8 cellular contexts compared by ENCODE assay signal in genomic region chr21:42145569-42146250, GRCh38.
A peak's percentile ranks its signal among the peaks of the same experiment; 100 is the strongest.
DNase-seq lines count a peak whose midpoint lies in the region; ATAC-seq and TF ChIP-seq lines count a peak whose summit lies in the region.

No MANE protein-coding gene starts in this region.

- H3K36me3 Mint-ChIP-seq in activated CD4-positive, alpha-beta memory T cell treated with anti-CD3 and anti-CD28 coated beads, Interleukin-2, amount 10 ng/mL, durations not matched to agents 7 days and 5 days (ENCODE audit: low read depth) = no peaks in the 10 kb centered on the region

- no peak overlapping the region for H3K27ac Mint-ChIP-seq in activated CD4-positive, alpha-beta memory T cell treated with anti-CD3 and anti-CD28 coated beads, Interleukin-2, amount 10 ng/mL, durations not matched to agents 7 days and 5 days

- peaks cover 3% of the 10 kb centered on the region for H3K27me3 Mint-ChIP-seq in activated CD4-positive, alpha-beta memory T cell treated with anti-CD3 and anti-CD28 coated beads, Interleukin-2, amount 10 ng/mL, durations not matched to agents 7 days and 5 days

- POLR2A ChIA-PET in activated CD4-positive, alpha-beta memory T cell treated with anti-CD3 and anti-CD28 coated beads, Interleukin-2, amount 10 ng/mL, durations not matched to agents 7 days and 5 days (lab: Charles Lee) = interaction anchor here (1.2 to 1.8 kb wide), 3 partner anchors 88 to 258 kb away, joined by 3 to 16 read pairs (median 6); partner anchors contain the start of gene UBASH3A

- CTCF ChIA-PET in activated CD4-positive, alpha-beta memory T cell treated with anti-CD3 and anti-CD28 coated beads, Interleukin-2, amount 10 ng/mL, durations not matched to agents 7 days and 5 days (lab: Charles Lee) = interaction anchor here (0.7 to 4.9 kb wide), 22 partner anchors 8 to 311 kb away, joined by 3 to 83 read pairs (median 4); partner anchors contain the start of gene ABCG1

- no peak for ATAC-seq in lung (ENCODE audit: insufficient read depth, low FRiP score)
- no peak for ATAC-seq in GM18867 (IDR thresholded peaks at IDR 0.05; ENCODE audit: unreplicated experiment)

- H3K4me3 ChIP-seq in BE2C (ENCODE audit: low read depth, low read length) = no peak overlapping the region
- no peak overlapping the region for H3K4me3 ChIP-seq in HFF-Myc (replicated peaks; ENCODE audit: low read depth, low read length)
- H3K4me3 ChIP-seq in lung = no peak overlapping the region

- DNase-seq in BE2C (peak; percentile 60), HFF-Myc (ENCODE audit: extremely low read depth, low read depth) (no peak), NCI-H82 (lab: John Stamatoyannopoulos, UW) (peak; percentile 79), lung (ENCODE audit: low spot score) (peak; percentile 62)
- DNase-seq in activated CD4-positive, alpha-beta memory T cell treated with anti-CD3 and anti-CD28 coated beads, Interleukin-2, amount 10 ng/mL, durations not matched to agents 7 days and 5 days = peak; percentile 69
- DNase-seq in effector CD4-positive, alpha-beta T cell = peak; percentile 60
- peak; percentile 25 for DNase-seq in stimulated activated CD8-positive, alpha-beta memory T cell treated with anti-CD3 and anti-CD28 coated beads, Interleukin-12 subunit alpha, Interleukin-12 subunit beta, amount 100 ng/mL, for 4 hours (ENCODE audit: low read depth)

- WGBS in lung, 2 donors = 34 to 36% methylated on average over 14 of the region's 14 CpGs

- H3K4me3 Mint-ChIP-seq in activated CD4-positive, alpha-beta memory T cell treated with anti-CD3 and anti-CD28 coated beads, Interleukin-2, amount 10 ng/mL, durations not matched to agents 7 days and 5 days = no peak overlapping the region

- H3K27ac ChIP-seq in lung (ENCODE audit: low read depth in 1 of 2, low read length in 1 of 2) = no peak overlapping the region

- H3K4me1 Mint-ChIP-seq in activated CD4-positive, alpha-beta memory T cell treated with anti-CD3 and anti-CD28 coated beads, Interleukin-2, amount 10 ng/mL, durations not matched to agents 7 days and 5 days = peaks cover 8% of the 10 kb centered on the region

- no peaks in the 10 kb centered on the region for H3K4me1 ChIP-seq in BE2C
- peaks cover 0 to 5% of the 10 kb centered on the region in 2 donors for H3K4me1 ChIP-seq in lung (ENCODE audit: control insufficient read depth in 2 of 2, insufficient read depth in 2 of 2, low read length in 2 of 2)

- no peaks in the 10 kb centered on the region for H3K9me3 ChIP-seq in BE2C
- H3K9me3 ChIP-seq in lung (ENCODE audit: control insufficient read depth in 2 of 2, insufficient read depth in 1 of 2, low read length in 1 of 2) = no peaks in the 10 kb centered on the region

- no peaks in the 10 kb centered on the region for H3K9me3 Mint-ChIP-seq in activated CD4-positive, alpha-beta memory T cell treated with anti-CD3 and anti-CD28 coated beads, Interleukin-2, amount 10 ng/mL, durations not matched to agents 7 days and 5 days

- H3K27me3 ChIP-seq in BE2C = no peaks in the 10 kb centered on the region
- H3K27me3 ChIP-seq in lung (ENCODE audit: control insufficient read depth, insufficient read depth) = no peaks in the 10 kb centered on the region

- peak; percentile 97 for TF ChIP-seq CTCF in BE2C (IDR thresholded peaks at IDR 0.05; ENCODE audit: low read depth, low read length)
- peak; percentile 92 for TF ChIP-seq CTCF in HFF-Myc (IDR thresholded peaks at IDR 0.05; ENCODE audit: low read depth, low read length, missing control alignments)
- peak; percentile 89 for TF ChIP-seq CTCF in lung (IDR thresholded peaks at IDR 0.05; ENCODE audit: control extremely low read depth, extremely low read depth)

- no peaks in the 10 kb centered on the region for H3K36me3 ChIP-seq in BE2C
- H3K36me3 ChIP-seq in lung (ENCODE audit: control insufficient read depth in 2 of 2, insufficient read depth in 2 of 2, low read length in 2 of 2) = no peaks in the 10 kb centered on the region
